ENCODE assay signal across 14 cellular contexts in the genomic region with DNA sequence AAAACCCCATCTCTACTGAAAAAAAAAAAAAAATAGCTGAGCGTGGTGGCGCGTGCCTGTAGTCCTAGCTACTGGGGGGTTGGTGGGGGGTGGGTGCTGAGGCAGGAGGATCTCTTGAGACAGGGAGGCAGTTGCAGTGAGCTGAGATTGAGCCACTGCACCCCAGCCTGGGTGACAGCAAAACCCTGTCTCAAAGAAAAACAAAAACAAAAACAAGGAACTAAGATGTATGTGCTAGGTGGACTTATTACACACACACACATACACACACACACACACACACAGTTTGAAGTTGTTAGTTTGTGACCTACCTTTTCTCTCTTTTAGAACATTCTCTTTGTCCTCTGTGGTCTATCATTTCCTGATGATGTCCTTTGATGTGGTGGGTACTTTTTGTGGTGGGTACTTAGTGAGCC. TPM values are rescaled to one million over a fixed set of nuclear protein-coding genes. Genes with fewer than 3 reads are reported as not detected.
A peak's percentile ranks its signal among the peaks of the same experiment; 100 is the strongest.
DNase-seq lines count a peak whose midpoint lies in the region; ATAC-seq and TF ChIP-seq lines count a peak whose summit lies in the region.
"Had no signal": no experiment of that assay in that cellular context is flagged by ENCODE, and none has a peak within 500 bp of the region (broad histone marks: within the 10 kb centered on the region; RNA-seq: fewer than 3 reads in every experiment).

No MANE protein-coding gene starts in this region.

- no peak for TF ChIP-seq POLR2A in IMR-90 (IDR thresholded peaks at IDR 0.05; ENCODE audit: low read depth, low read length)

- H3K4me2 ChIP-seq in IMR-90 (ENCODE audit: low read depth, low read length): no peak overlapping the region

- POLR2A ChIA-PET in IMR-90 (lab: Charles Lee; ENCODE audit: unreplicated experiment): interaction anchor here (1.1 kb wide), 1 partner anchor 9 kb away, joined by 3 read pairs; no protein-coding TSS in a partner anchor
- POLR2A ChIA-PET in naive thymus-derived CD8-positive, alpha-beta T cell (lab: Charles Lee): no interaction called here

- no peak overlapping the region for H2BK15ac ChIP-seq in IMR-90 (ENCODE audit: low read depth, low read length)

- no peaks in the 10 kb centered on the region for H3K27me3 Mint-ChIP-seq in activated T-cell treated with anti-CD3 and anti-CD28 coated beads, Interleukin-2, amount 50 U/mL, for 4 hours (ENCODE audit: low read depth)
- H3K27me3 Mint-ChIP-seq in naive thymus-derived CD8-positive, alpha-beta T cell: no peaks in the 10 kb centered on the region
- no peaks in the 10 kb centered on the region for H3K27me3 Mint-ChIP-seq in glutamatergic neuron (ENCODE audit: unreplicated experiment)

- no peak overlapping the region for H2BK5ac ChIP-seq in IMR-90 (ENCODE audit: low read depth, low read length, poor library complexity, severe bottlenecking)

- 0 out of 2 replicates have a peak overlapping the region, but pooled peaks have one; percentile 5 for H3K14ac ChIP-seq in IMR-90 (replicated peaks; ENCODE audit: low read depth, low read length)

- intact Hi-C loops in IMR-90 (cut with micrococcal nuclease): no loop called here

- no peak overlapping the region for H3K4ac ChIP-seq in IMR-90 (ENCODE audit: low read depth, low read length)

- ATAC-seq in IMR-90 (ENCODE audit: low read depth): no peak
- ATAC-seq in activated T-cell treated with anti-CD3 and anti-CD28 coated beads, Interleukin-2, amount 50 U/mL, for 4 hours: peak; percentile 23 to 41
- peak; percentile 85 to 95 for ATAC-seq in naive thymus-derived CD8-positive, alpha-beta T cell
- ATAC-seq: PC-3 had no signal

- DNase-seq in activated CD4-positive, alpha-beta T cell treated with anti-CD3 and anti-CD28 coated beads for 4 hours: peak; percentile 4
- no peak for DNase-seq in activated CD4-positive, alpha-beta T cell treated with anti-CD3 and anti-CD28 coated beads, Interleukin-2, amount 50 U/mL, for 4 hours
- no peak for DNase-seq in IMR-90
- no peak for DNase-seq in activated T-cell treated with anti-CD3 and anti-CD28 coated beads, Interleukin-2, amount 50 U/mL, for 4 hours
- peak in 8 of 10 donors; percentile 24 to 85 (median 60) for DNase-seq in naive thymus-derived CD8-positive, alpha-beta T cell
- DNase-seq in H4 (ENCODE audit: low spot score): no peak
- no peak for DNase-seq in glutamatergic neuron
- DNase-seq in SIG-M5 (lab: John Stamatoyannopoulos, UW): no peak
- DNase-seq: mesenchymal stem cell, NCI-H1436, NCI-H510A, occipital lobe, PC-3 had no signal

- no peak overlapping the region for H2BK20ac ChIP-seq in IMR-90 (ENCODE audit: low read depth, low read length)

- H3K4me1 Mint-ChIP-seq in activated T-cell treated with anti-CD3 and anti-CD28 coated beads, Interleukin-2, amount 50 U/mL, for 4 hours (ENCODE audit: low read depth): peaks cover 18% of the 10 kb centered on the region
- H3K4me1 Mint-ChIP-seq in naive thymus-derived CD8-positive, alpha-beta T cell: peaks cover 11 to 17% (median 17%) of the 10 kb centered on the region in 4 donors
- no peaks in the 10 kb centered on the region for H3K4me1 Mint-ChIP-seq in glutamatergic neuron (ENCODE audit: low read depth, unreplicated experiment)

- no TSS peak for BruUV-seq in IMR-90 (replicated peaks; lab: Mats Ljungman, UMichigan)

- peak overlapping the region; percentile 47; the same call in 1 of the 2 replicates for H3K23ac ChIP-seq in IMR-90 (ENCODE audit: low read depth, low read length)

- H3K27me3 ChIP-seq in IMR-90 (ENCODE audit: control insufficient read depth, insufficient read depth, low read length): no peaks in the 10 kb centered on the region
- H3K27me3 ChIP-seq: suprapubic skin had no signal

- H3K9me1 ChIP-seq in IMR-90 (ENCODE audit: insufficient read depth, low read length): no peaks in the 10 kb centered on the region

- H4K20me1 ChIP-seq in IMR-90 (ENCODE audit: insufficient read depth, low read length): no peaks in the 10 kb centered on the region

- H3K27ac ChIP-seq in IMR-90 (ENCODE audit: insufficient read depth, low read length): no peak overlapping the region
- H3K27ac ChIP-seq: suprapubic skin had no signal

- no peak overlapping the region for H3K18ac ChIP-seq in IMR-90 (ENCODE audit: low read depth, low read length)

- H3K36me3 ChIP-seq in IMR-90 (ENCODE audit: control insufficient read depth, insufficient read depth, low read length): peaks cover 3% of the 10 kb centered on the region; the same call in 1 of the 2 replicates
- H3K36me3 ChIP-seq: suprapubic skin had no signal

- H3K9me3 Mint-ChIP-seq in activated T-cell treated with anti-CD3 and anti-CD28 coated beads, Interleukin-2, amount 50 U/mL, for 4 hours: no peaks in the 10 kb centered on the region
- no peaks in the 10 kb centered on the region for H3K9me3 Mint-ChIP-seq in naive thymus-derived CD8-positive, alpha-beta T cell
- no peaks in the 10 kb centered on the region for H3K9me3 Mint-ChIP-seq in glutamatergic neuron (ENCODE audit: unreplicated experiment)

- no CpG with 5 or more reads among the region's 3 CpGs for WGBS in IMR-90 (ENCODE audit: extremely low coverage in 2 of 2, insufficient read length in 1 of 2), 2 experiments

- peak overlapping the region in 7 of 10 donors; percentile 16 to 93 (median 63) for H3K27ac Mint-ChIP-seq in naive thymus-derived CD8-positive, alpha-beta T cell
- H3K27ac Mint-ChIP-seq in glutamatergic neuron (ENCODE audit: unreplicated experiment): no peak overlapping the region

- no peak overlapping the region for H3K9ac ChIP-seq in IMR-90 (ENCODE audit: low read depth, low read length)

- no peaks in the 10 kb centered on the region; a peak in 1 of 4 replicates for H3K79me1 ChIP-seq in IMR-90 (ENCODE audit: low read depth in 1 of 2, low read length in 2 of 2)

- TF ChIP-seq CTCF in IMR-90 (conservative IDR thresholded peaks at IDR 0.05; ENCODE audit: low read depth, low read length): no peak
- no peak for TF ChIP-seq CTCF in glutamatergic neuron (IDR thresholded peaks at IDR 0.05; ENCODE audit: partially characterized antibody, unreplicated experiment)

- no peaks in the 10 kb centered on the region for H3K4me1 ChIP-seq in IMR-90 (ENCODE audit: control insufficient read depth, insufficient read depth, low read length)
- H3K4me1 ChIP-seq: suprapubic skin had no signal

- no peak overlapping the region for H4K91ac ChIP-seq in IMR-90 (ENCODE audit: insufficient read depth, low read depth, low read length)

- H3K4me3 ChIP-seq in IMR-90 (ENCODE audit: insufficient read depth, low read depth, low read length): no peak overlapping the region
- H3K4me3 ChIP-seq: suprapubic skin had no signal

- peak overlapping the region; percentile 57 for H3K4me3 Mint-ChIP-seq in activated T-cell treated with anti-CD3 and anti-CD28 coated beads, Interleukin-2, amount 50 U/mL, for 4 hours
- peak overlapping the region; percentile 19 to 82 (median 72) for H3K4me3 Mint-ChIP-seq in naive thymus-derived CD8-positive, alpha-beta T cell
- no peak overlapping the region for H3K4me3 Mint-ChIP-seq in glutamatergic neuron (ENCODE audit: unreplicated experiment)

- no peak overlapping the region for H4K5ac ChIP-seq in IMR-90 (ENCODE audit: low read depth, low read length)

- TF ChIP-seq RAD21 in IMR-90 (IDR thresholded peaks at IDR 0.05; ENCODE audit: low read length): no peak

- no peak overlapping the region for H2BK120ac ChIP-seq in IMR-90 (ENCODE audit: low read depth, low read length)

- CTCF ChIA-PET in IMR-90 (lab: Yijun Ruan, JAX): no interaction called here

- no peak overlapping the region for H4K8ac ChIP-seq in IMR-90 (ENCODE audit: low read depth in 2 of 2, low read length in 2 of 2)

- no peak overlapping the region for H3K56ac ChIP-seq in IMR-90 (ENCODE audit: extremely low read depth, insufficient read depth, low read length)

- no peaks in the 10 kb centered on the region for H3K9me3 ChIP-seq in IMR-90 (ENCODE audit: control insufficient read depth, insufficient read depth, low read length)
- H3K9me3 ChIP-seq: suprapubic skin had no signal

- H3K36me3 Mint-ChIP-seq in activated T-cell treated with anti-CD3 and anti-CD28 coated beads, Interleukin-2, amount 50 U/mL, for 4 hours (ENCODE audit: insufficient read depth): peaks cover 17% of the 10 kb centered on the region
- H3K36me3 Mint-ChIP-seq in naive thymus-derived CD8-positive, alpha-beta T cell: peaks cover 0 to 27% (median 13%) of the 10 kb centered on the region in 3 donors
- H3K36me3 Mint-ChIP-seq in glutamatergic neuron (ENCODE audit: unreplicated experiment): peaks cover 3% of the 10 kb centered on the region

- dilution Hi-C loops in IMR-90 (cut with HindIII; ENCODE audit: low sequenced_read_pairs, unreplicated experiment): no loop called here

- H2AK5ac ChIP-seq in IMR-90 (ENCODE audit: low read depth, low read length): no peak overlapping the region

- no peak overlapping the region for H2AFZ ChIP-seq in IMR-90 (replicated peaks; ENCODE audit: low read length, poor library complexity)

- in situ Hi-C loops in IMR-90 (cut with MboI; ENCODE audit: low sequenced_read_pairs): no loop called here

- H2AK9ac ChIP-seq in IMR-90 (replicated peaks; ENCODE audit: low read depth, low read length, poor library complexity): no peak overlapping the region

TF ChIP-seq in IMR-90, 13 proteins besides CTCF, POLR2A, EP300 and RAD21 (continues in another document):
- TF ChIP-seq MAZ (IDR thresholded peaks at IDR 0.05; ENCODE audit: borderline replicate concordance, low read depth, low read length): no peak
- TF ChIP-seq BHLHE40 (IDR thresholded peaks at IDR 0.05; ENCODE audit: low read depth, low read length): no peak
- TF ChIP-seq, protein P1, sequence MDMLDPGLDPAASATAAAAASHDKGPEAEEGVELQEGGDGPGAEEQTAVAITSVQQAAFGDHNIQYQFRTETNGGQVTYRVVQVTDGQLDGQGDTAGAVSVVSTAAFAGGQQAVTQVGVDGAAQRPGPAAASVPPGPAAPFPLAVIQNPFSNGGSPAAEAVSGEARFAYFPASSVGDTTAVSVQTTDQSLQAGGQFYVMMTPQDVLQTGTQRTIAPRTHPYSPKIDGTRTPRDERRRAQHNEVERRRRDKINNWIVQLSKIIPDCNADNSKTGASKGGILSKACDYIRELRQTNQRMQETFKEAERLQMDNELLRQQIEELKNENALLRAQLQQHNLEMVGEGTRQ (IDR thresholded peaks at IDR 0.05; ENCODE audit: low read depth, low read length): no peak
- TF ChIP-seq RFX5 (IDR thresholded peaks at IDR 0.05; ENCODE audit: low read depth, low read length): no peak
- TF ChIP-seq SMC3 (IDR thresholded peaks at IDR 0.05; ENCODE audit: low read depth, low read length): no peak
- TF ChIP-seq MXI1 (IDR thresholded peaks at IDR 0.05; ENCODE audit: borderline replicate concordance, low read depth, low read length): no peak
- TF ChIP-seq MAFK (IDR thresholded peaks at IDR 0.05; ENCODE audit: low read depth, low read length): no peak

RNA-seq across cellular contexts. Expression of a gene that starts 53.5 kb away (rescaled TPM):
- total RNA-seq in IMR-90 (2012; rRNA removed) (11.5 and 29.2 TPM in 2 replicates), glutamatergic neuron (ENCODE audit: unreplicated experiment) (9.1 TPM)
- 3.8 and 4.5 TPM in 2 replicates for polyA plus RNA-seq in IMR-90 (2012; rRNA removed)
- polyA plus RNA-seq in IMR-90 (2012; cell fraction: cytosol; rRNA removed): 0.80 and 1.0 TPM in 2 replicates
- polyA plus RNA-seq in IMR-90 (2012; cell fraction: nucleus; rRNA removed; ENCODE audit: low replicate concordance): 0.49 and 4.0 TPM in 2 replicates
- total RNA-seq in activated T-cell treated with anti-CD3 and anti-CD28 coated beads, Interleukin-2, amount 50 U/mL, for 4 hours: 10 to 100 TPM; 10.3 to 11.2 (median 10.8) TPM
- total RNA-seq in naive thymus-derived CD8-positive, alpha-beta T cell: 10 to 100 TPM; 11.8 to 12.3 TPM
- 1 to 10 TPM; 5.5 to 6.5 (median 5.8) TPM for polyA plus RNA-seq in naive thymus-derived CD8-positive, alpha-beta T cell
- total RNA-seq in H4 (2014; rRNA removed; shearing (Covaris generic)): 6.9 and 8.8 TPM in 2 replicates

Comparison
In these comparisons a context has a peak if more than half of its experiments do, and no peak if none do; other contexts are left out.
1. DNase-seq: peak in activated CD4-positive, alpha-beta T cell treated with anti-CD3 and anti-CD28 coated beads for 4 hours (2 of 2) and naive thymus-derived CD8-positive, alpha-beta T cell (8 of 10); none in activated CD4-positive, alpha-beta T cell treated with anti-CD3 and anti-CD28 coated beads, Interleukin-2, amount 50 U/mL, for 4 hours (0 of 2), IMR-90 (single experiment), activated T-cell treated with anti-CD3 and anti-CD28 coated beads, Interleukin-2, amount 50 U/mL, for 4 hours (single experiment), H4 (single experiment), glutamatergic neuron (single experiment) and SIG-M5 (single experiment).